ENCODE assay signal across 19 cellular contexts in the genomic region with DNA sequence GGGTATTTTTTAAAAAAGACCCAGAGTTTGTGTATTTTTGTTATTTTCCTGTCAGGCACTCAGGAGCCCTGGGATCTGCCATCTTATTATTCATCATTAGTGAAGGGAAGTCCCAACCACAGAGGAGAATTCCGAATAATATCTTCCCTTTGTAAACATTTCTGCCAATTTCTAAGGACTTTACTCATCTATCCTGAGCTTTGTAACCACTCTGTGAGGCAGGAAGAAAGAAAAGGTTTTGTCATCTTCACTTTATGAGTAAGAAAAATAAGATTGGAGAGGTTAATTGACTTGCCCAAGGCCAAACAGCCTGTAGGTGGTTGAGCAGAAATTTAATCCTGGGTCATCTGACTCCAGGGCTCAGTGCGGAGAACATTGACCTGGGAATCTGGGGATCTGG. TPM values are rescaled to one million over a fixed set of nuclear protein-coding genes. Genes with fewer than 3 reads are reported as not detected.
DNase-seq lines count a peak whose midpoint lies in the region; ATAC-seq, FAIRE-seq and TF ChIP-seq lines count a peak whose summit lies in the region.
"Had no signal": no experiment of that assay in that cellular context is flagged by ENCODE, and none has a peak within 500 bp of the region (broad histone marks: within the 10 kb centered on the region; RNA-seq: fewer than 3 reads in every experiment).

No MANE protein-coding gene starts in this region.

- no peaks in the 10 kb centered on the region for H3K36me3 Mint-ChIP-seq in astrocyte (ENCODE audit: low read depth, unreplicated experiment)
- H3K36me3 Mint-ChIP-seq: CD4-positive, CD25-positive, alpha-beta regulatory T cell had no signal

- H3K9me3 Mint-ChIP-seq in astrocyte (ENCODE audit: unreplicated experiment), result no peaks in the 10 kb centered on the region

- no peak overlapping the region for H2AFZ ChIP-seq in astrocyte (ENCODE audit: low read depth, low read length)

- peaks cover 5% of the 10 kb centered on the region for H3K27me3 Mint-ChIP-seq in astrocyte (ENCODE audit: low read depth, unreplicated experiment)

- no peaks in the 10 kb centered on the region for H3K36me3 ChIP-seq in astrocyte (ENCODE audit: insufficient read depth, low read length)
- H3K36me3 ChIP-seq in colonic mucosa, result no peaks in the 10 kb centered on the region
- H3K36me3 ChIP-seq: HAP-1 had no signal

- H3K27ac ChIP-seq in astrocyte (ENCODE audit: low read depth, low read length), result no peak overlapping the region
- H3K27ac ChIP-seq in colonic mucosa, result no peak overlapping the region
- H3K27ac ChIP-seq: HL-60 had no signal

- DNase-seq in EH (ENCODE audit: low read depth), result peak; percentile 42
- peak; percentile 39 for DNase-seq in M059J (ENCODE audit: low read depth)
- DNase-seq in astrocyte (ENCODE audit: low read depth), result peak; percentile 62
- DNase-seq in kidney glomerular epithelial cell (lab: John Stamatoyannopoulos, UW), result peak; percentile 4
- DNase-seq in colonic mucosa, result no peak
- DNase-seq in NCI-H1436 (lab: John Stamatoyannopoulos, UW), result no peak
- no peak for DNase-seq in SK-N-DZ (ENCODE audit: low spot score)
- DNase-seq: ACHN; Caco-2; CD4-positive, CD25-positive, alpha-beta regulatory T cell; DMS153; NCI-H1417 treated with DMSO at 0.1 percent for 48 hours; NCI-H2029 treated with DMSO at 0.1 percent for 48 hours; NCI-H524; SHP77 treated with DMSO at 0.1 percent for 48 hours had no signal

- no peak overlapping the region for H3K27ac Mint-ChIP-seq in astrocyte (ENCODE audit: unreplicated experiment)
- H3K27ac Mint-ChIP-seq: CD4-positive, CD25-positive, alpha-beta regulatory T cell had no signal

- H4K20me1 ChIP-seq in astrocyte (ENCODE audit: insufficient read depth, low read length), result no peaks in the 10 kb centered on the region

- TF ChIP-seq CTCF in astrocyte (IDR thresholded peaks at IDR 0.05; ENCODE audit: insufficient read depth, low read depth, low read length) (no peak), colonic mucosa (IDR thresholded peaks at IDR 0.05) (no peak)

- H3K4me3 ChIP-seq in astrocyte (ENCODE audit: insufficient read depth, low read depth, low read length) (no peak overlapping the region), colonic mucosa (no peak overlapping the region)
- H3K4me3 ChIP-seq: HAP-1 had no signal

- H3K4me2 ChIP-seq in astrocyte (ENCODE audit: low read length), result peak overlapping the region; percentile 10

- H3K9me3 ChIP-seq in astrocyte (ENCODE audit: insufficient read depth, low read depth, low read length), result no peaks in the 10 kb centered on the region
- no peaks in the 10 kb centered on the region for H3K9me3 ChIP-seq in colonic mucosa
- H3K9me3 ChIP-seq: Caco-2, HAP-1 had no signal

- H3K4me1 Mint-ChIP-seq in astrocyte (ENCODE audit: low read depth, unreplicated experiment), result peaks cover 11% of the 10 kb centered on the region
- H3K4me1 Mint-ChIP-seq: CD4-positive, CD25-positive, alpha-beta regulatory T cell had no signal

- intact Hi-C loops in colonic mucosa (cut with DNase I), result no loop called here

- H3K4me1 ChIP-seq in astrocyte (ENCODE audit: insufficient read depth, low read length), result peaks cover 14% of the 10 kb centered on the region
- no peaks in the 10 kb centered on the region for H3K4me1 ChIP-seq in colonic mucosa

- H3K4me3 Mint-ChIP-seq in astrocyte (ENCODE audit: unreplicated experiment), result no peak overlapping the region
- H3K4me3 Mint-ChIP-seq: CD4-positive, CD25-positive, alpha-beta regulatory T cell had no signal

- FAIRE-seq in astrocyte (lab: Jason Lieb, UNC), result no peak
- FAIRE-seq: RCC 7860 had no signal

- ATAC-seq in GM18873 (IDR thresholded peaks at IDR 0.05; ENCODE audit: low FRiP score, unreplicated experiment), result no peak

- H3K79me2 ChIP-seq in astrocyte (ENCODE audit: insufficient read depth, low read length), result no peaks in the 10 kb centered on the region

- H3K27me3 ChIP-seq in astrocyte (ENCODE audit: insufficient read depth, low read length), result no peaks in the 10 kb centered on the region
- H3K27me3 ChIP-seq in colonic mucosa, result no peaks in the 10 kb centered on the region

- H3K9ac ChIP-seq in astrocyte (ENCODE audit: low read length) (no peak overlapping the region), colonic mucosa (ENCODE audit: low read depth in 2 of 2, low read length in 2 of 2) (no peak overlapping the region)

RNA-seq across cellular contexts. Expression of a gene that starts 23.0 kb away (rescaled TPM):
- not detected in 2 replicates for total RNA-seq in M059J (2014; rRNA removed; shearing (Covaris generic))
- not detected in 2 replicates for total RNA-seq in astrocyte
- total RNA-seq in colonic mucosa, result 10 to 100 TPM in 1 of 2 donors, 1 to 10 TPM in 1; 8.7 to 10.4 TPM
- not detected in 2 replicates for polyA plus RNA-seq in SK-N-DZ (2014; cell fraction: cytosol; rRNA removed)
- not detected in 2 replicates for polyA plus RNA-seq in SK-N-DZ (2014; cell fraction: nucleus; rRNA removed)
- total RNA-seq: CD4-positive, CD25-positive, alpha-beta regulatory T cell had no signal
- polyA plus RNA-seq: CD4-positive, CD25-positive, alpha-beta regulatory T cell had no signal

Comparison
In these comparisons a context has a peak if more than half of its experiments do, and no peak if none do; other contexts are left out.
1. DNase-seq: peak in EH (single experiment), M059J (single experiment), astrocyte (single experiment) and kidney glomerular epithelial cell (single experiment); none in colonic mucosa (single experiment), NCI-H1436 (single experiment) and SK-N-DZ (single experiment).